In the genomic region with DNA sequence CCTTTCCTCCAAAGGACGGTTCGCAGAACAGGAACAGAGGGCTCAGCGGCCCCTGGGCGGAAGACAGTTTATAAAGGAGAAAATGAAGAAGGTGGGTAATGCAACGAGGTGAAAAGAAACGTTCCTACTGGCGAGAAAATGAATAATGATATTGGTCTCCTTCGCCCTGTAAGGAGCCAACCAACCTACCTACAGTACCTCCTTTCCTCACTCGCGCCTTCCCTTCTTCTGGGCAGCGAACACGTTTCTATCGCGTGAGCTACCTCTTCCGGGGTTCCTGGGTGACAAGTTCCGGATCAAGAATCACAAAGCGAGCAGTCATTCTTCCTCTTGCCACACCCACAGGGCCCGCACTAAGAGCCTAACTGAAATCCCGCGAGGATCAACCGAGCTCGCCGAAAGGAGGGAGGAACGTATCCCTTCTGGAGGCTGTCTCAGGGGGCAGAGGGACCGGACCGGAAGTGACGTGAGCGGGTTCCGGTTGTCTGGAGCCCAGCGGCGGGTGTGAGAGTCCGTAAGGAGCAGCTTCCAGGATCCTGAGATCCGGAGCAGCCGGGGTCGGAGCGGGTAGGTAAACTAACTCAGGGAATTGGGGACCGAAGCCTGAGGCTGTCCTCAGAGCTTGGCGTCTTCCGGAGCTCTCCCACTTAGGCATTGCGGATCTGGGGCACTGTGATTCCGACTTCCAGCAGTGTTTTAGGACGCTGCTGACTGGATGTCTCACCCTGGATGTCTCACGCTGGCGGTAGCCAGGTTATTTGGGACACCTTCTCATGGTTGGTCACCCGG, we compare ENCODE assay signal across 1 cellular context.
A peak's percentile ranks its signal among the peaks of the same experiment; 100 is the strongest.
TF ChIP-seq lines count a peak whose summit lies in the region.

PTRH2 (minus strand) TSS at position 249 of the 789 bp plus-strand sequence. CDS start 9,452 bp downstream, outside the sequence.
VMP1 (plus strand) TSS at position 473 of the 789 bp plus-strand sequence. CDS start 23,793 bp downstream, outside the sequence.

TF ChIP-seq in SK-N-SH, 30 proteins besides CTCF, POLR2A, EP300 and RAD21 (continued from another document):
- TF ChIP-seq, protein P1, sequence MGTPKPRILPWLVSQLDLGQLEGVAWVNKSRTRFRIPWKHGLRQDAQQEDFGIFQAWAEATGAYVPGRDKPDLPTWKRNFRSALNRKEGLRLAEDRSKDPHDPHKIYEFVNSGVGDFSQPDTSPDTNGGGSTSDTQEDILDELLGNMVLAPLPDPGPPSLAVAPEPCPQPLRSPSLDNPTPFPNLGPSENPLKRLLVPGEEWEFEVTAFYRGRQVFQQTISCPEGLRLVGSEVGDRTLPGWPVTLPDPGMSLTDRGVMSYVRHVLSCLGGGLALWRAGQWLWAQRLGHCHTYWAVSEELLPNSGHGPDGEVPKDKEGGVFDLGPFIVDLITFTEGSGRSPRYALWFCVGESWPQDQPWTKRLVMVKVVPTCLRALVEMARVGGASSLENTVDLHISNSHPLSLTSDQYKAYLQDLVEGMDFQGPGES (IDR thresholded peaks at IDR 0.05; ENCODE audit: low read depth, low read length): no peak
- TF ChIP-seq, protein P2, sequence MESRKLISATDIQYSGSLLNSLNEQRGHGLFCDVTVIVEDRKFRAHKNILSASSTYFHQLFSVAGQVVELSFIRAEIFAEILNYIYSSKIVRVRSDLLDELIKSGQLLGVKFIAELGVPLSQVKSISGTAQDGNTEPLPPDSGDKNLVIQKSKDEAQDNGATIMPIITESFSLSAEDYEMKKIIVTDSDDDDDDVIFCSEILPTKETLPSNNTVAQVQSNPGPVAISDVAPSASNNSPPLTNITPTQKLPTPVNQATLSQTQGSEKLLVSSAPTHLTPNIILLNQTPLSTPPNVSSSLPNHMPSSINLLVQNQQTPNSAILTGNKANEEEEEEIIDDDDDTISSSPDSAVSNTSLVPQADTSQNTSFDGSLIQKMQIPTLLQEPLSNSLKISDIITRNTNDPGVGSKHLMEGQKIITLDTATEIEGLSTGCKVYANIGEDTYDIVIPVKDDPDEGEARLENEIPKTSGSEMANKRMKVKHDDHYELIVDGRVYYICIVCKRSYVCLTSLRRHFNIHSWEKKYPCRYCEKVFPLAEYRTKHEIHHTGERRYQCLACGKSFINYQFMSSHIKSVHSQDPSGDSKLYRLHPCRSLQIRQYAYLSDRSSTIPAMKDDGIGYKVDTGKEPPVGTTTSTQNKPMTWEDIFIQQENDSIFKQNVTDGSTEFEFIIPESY (IDR thresholded peaks at IDR 0.05; ENCODE audit: borderline replicate concordance, low read depth): peak; percentile 98
- peak; percentile 25; the same call in 1 of the 2 replicates for TF ChIP-seq FOSL2 (IDR thresholded peaks at IDR 0.05; ENCODE audit: borderline replicate concordance, low read depth)
- TF ChIP-seq GATA2 (CRISPR knock-in tag; IDR thresholded peaks at IDR 0.05): no peak
- peak; percentile 100 for TF ChIP-seq MAX (IDR thresholded peaks at IDR 0.05; ENCODE audit: low read depth)
- TF ChIP-seq USF1 (IDR thresholded peaks at IDR 0.05; ENCODE audit: borderline replicate concordance, low read depth): peak; percentile 51; the same call in 1 of the 2 replicates
- no peak for TF ChIP-seq NRF1 (IDR thresholded peaks at IDR 0.05; ENCODE audit: low read depth, low read length)
- TF ChIP-seq SMC3 (IDR thresholded peaks at IDR 0.05; ENCODE audit: low read depth, low read length): no peak
- TF ChIP-seq RFX5 (IDR thresholded peaks at IDR 0.05; ENCODE audit: low read length): peak; percentile 37; the same call in 1 of the 2 replicates
- TF ChIP-seq FOXM1 (IDR thresholded peaks at IDR 0.05; ENCODE audit: low read depth): no peak
- TF ChIP-seq POLR2AphosphoS5 (IDR thresholded peaks at IDR 0.05; ENCODE audit: low read depth, low read length): peak; percentile 95
- TF ChIP-seq SIN3A (IDR thresholded peaks at IDR 0.05; ENCODE audit: borderline replicate concordance, low read depth, low read length): peak; percentile 98
- no peak for TF ChIP-seq RXRA (IDR thresholded peaks at IDR 0.05; ENCODE audit: borderline replicate concordance, low read depth)
- peak; percentile 37; the same call in 1 of the 2 replicates for TF ChIP-seq TCF12 (IDR thresholded peaks at IDR 0.05)
- peak; percentile 100 for TF ChIP-seq MXI1 (IDR thresholded peaks at IDR 0.05; ENCODE audit: low read depth, low read length)
- no peak for TF ChIP-seq MEF2A (IDR thresholded peaks at IDR 0.05; ENCODE audit: borderline replicate concordance, low read depth)
TF ChIP-seq in SK-N-SH: peak in this region for 17.
